Comparison of ENCODE assay signal across 15 cellular contexts in the genomic region with DNA sequence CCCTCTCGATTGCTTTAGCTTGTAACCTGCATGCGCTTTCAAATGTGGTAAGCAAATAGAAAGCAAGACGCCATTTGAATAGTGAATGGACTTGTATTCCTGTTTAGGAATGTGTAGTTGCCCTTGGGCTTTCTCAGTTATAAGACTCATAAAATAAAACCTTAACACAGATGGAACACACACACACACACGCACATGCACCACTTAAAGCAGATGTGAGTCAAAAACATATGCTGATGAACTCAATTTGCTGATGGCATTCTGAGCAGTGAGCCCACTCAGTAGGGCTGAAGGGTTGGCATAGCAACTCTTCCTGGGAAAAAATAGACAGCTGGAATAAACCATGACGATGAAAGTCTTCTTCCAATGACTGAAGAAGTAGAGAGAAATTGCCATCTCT.
"Had no signal": no experiment of that assay in that cellular context is flagged by ENCODE, and none has a peak within 500 bp of the region (broad histone marks: within the 10 kb centered on the region; RNA-seq: fewer than 3 reads in every experiment).

No MANE protein-coding gene starts in this region.

- H3K4me1 Mint-ChIP-seq: activated CD4-positive, alpha-beta T cell treated with anti-CD3 and anti-CD28 coated beads for 36 hours; activated CD8-positive, alpha-beta memory T cell treated with anti-CD3 and anti-CD28 coated beads, Interleukin-2, amount 10 ng/mL, durations not matched to agents 7 days and 5 days; activated naive CD4-positive, alpha-beta T cell treated with anti-CD3 and anti-CD28 coated beads, Interleukin-2, amount 10 ng/mL, durations not matched to agents 7 days and 5 days; natural killer cell; stimulated activated effector memory CD8-positive, alpha-beta T cell treated with anti-CD3 and anti-CD28 coated beads, Interleukin-12 subunit alpha, Interleukin-12 subunit beta, amount 100 ng/mL, for 72 hours had no signal

- H3K27me3 ChIP-seq: colonic mucosa, esophagus squamous epithelium, tibial artery had no signal

- H3K27me3 Mint-ChIP-seq: activated CD4-positive, alpha-beta memory T cell treated with anti-CD3 and anti-CD28 coated beads for 36 hours; activated naive CD4-positive, alpha-beta T cell treated with anti-CD3 and anti-CD28 coated beads, Interleukin-2, amount 10 ng/mL, durations not matched to agents 7 days and 5 days had no signal

- H3K27ac Mint-ChIP-seq: activated CD4-positive, alpha-beta memory T cell treated with anti-CD3 and anti-CD28 coated beads for 36 hours; activated CD4-positive, alpha-beta T cell treated with anti-CD3 and anti-CD28 coated beads for 36 hours; activated CD8-positive, alpha-beta memory T cell treated with anti-CD3 and anti-CD28 coated beads, Interleukin-2, amount 10 ng/mL, durations not matched to agents 7 days and 5 days; activated naive CD4-positive, alpha-beta T cell treated with anti-CD3 and anti-CD28 coated beads, Interleukin-2, amount 10 ng/mL, durations not matched to agents 7 days and 5 days; activated T-helper 2 cell treated with anti-CD3 and anti-CD28 coated beads, Interferon-gamma antibody, Interleukin-2, Interleukin-4, amounts not matched to agents 10 μg/mL and 5 μg/mL and 100 μg/mL, durations not matched to agents 14 hours and 24 hours and 36 hours; natural killer cell; stimulated activated effector memory CD8-positive, alpha-beta T cell treated with anti-CD3 and anti-CD28 coated beads, Interleukin-12 subunit alpha, Interleukin-12 subunit beta, amount 100 ng/mL, for 72 hours had no signal

- H3K4me3 ChIP-seq: colonic mucosa, esophagus squamous epithelium, tibial artery had no signal

- H3K4me3 Mint-ChIP-seq: activated CD4-positive, alpha-beta memory T cell treated with anti-CD3 and anti-CD28 coated beads for 36 hours; activated CD4-positive, alpha-beta T cell treated with anti-CD3 and anti-CD28 coated beads for 36 hours; activated CD8-positive, alpha-beta memory T cell treated with anti-CD3 and anti-CD28 coated beads, Interleukin-2, amount 10 ng/mL, durations not matched to agents 7 days and 5 days; activated naive CD4-positive, alpha-beta T cell treated with anti-CD3 and anti-CD28 coated beads, Interleukin-2, amount 10 ng/mL, durations not matched to agents 7 days and 5 days; natural killer cell; stimulated activated effector memory CD8-positive, alpha-beta T cell treated with anti-CD3 and anti-CD28 coated beads, Interleukin-12 subunit alpha, Interleukin-12 subunit beta, amount 100 ng/mL, for 72 hours had no signal

- ATAC-seq: activated CD4-positive, alpha-beta T cell treated with anti-CD3 and anti-CD28 coated beads for 36 hours; activated CD8-positive, alpha-beta memory T cell treated with anti-CD3 and anti-CD28 coated beads, Interleukin-2, amount 10 ng/mL, durations not matched to agents 7 days and 5 days; natural killer cell; stimulated activated effector memory CD8-positive, alpha-beta T cell treated with anti-CD3 and anti-CD28 coated beads, Interleukin-12 subunit alpha, Interleukin-12 subunit beta, amount 100 ng/mL, for 72 hours had no signal

- H3K36me3 Mint-ChIP-seq: activated CD4-positive, alpha-beta memory T cell treated with anti-CD3 and anti-CD28 coated beads for 36 hours; activated CD8-positive, alpha-beta memory T cell treated with anti-CD3 and anti-CD28 coated beads, Interleukin-2, amount 10 ng/mL, durations not matched to agents 7 days and 5 days; activated naive CD4-positive, alpha-beta T cell treated with anti-CD3 and anti-CD28 coated beads, Interleukin-2, amount 10 ng/mL, durations not matched to agents 7 days and 5 days; natural killer cell; stimulated activated effector memory CD8-positive, alpha-beta T cell treated with anti-CD3 and anti-CD28 coated beads, Interleukin-12 subunit alpha, Interleukin-12 subunit beta, amount 100 ng/mL, for 72 hours had no signal

- H3K27ac ChIP-seq: colonic mucosa, esophagus squamous epithelium, tibial artery, VCaP had no signal

- H3K9me3 Mint-ChIP-seq: activated CD4-positive, alpha-beta memory T cell treated with anti-CD3 and anti-CD28 coated beads for 36 hours; activated naive CD4-positive, alpha-beta T cell treated with anti-CD3 and anti-CD28 coated beads, Interleukin-2, amount 10 ng/mL, durations not matched to agents 7 days and 5 days; activated T-helper 2 cell treated with anti-CD3 and anti-CD28 coated beads, Interferon-gamma antibody, Interleukin-2, Interleukin-4, amounts not matched to agents 10 μg/mL and 5 μg/mL and 100 μg/mL, durations not matched to agents 14 hours and 24 hours and 36 hours; natural killer cell; stimulated activated effector memory CD8-positive, alpha-beta T cell treated with anti-CD3 and anti-CD28 coated beads, Interleukin-12 subunit alpha, Interleukin-12 subunit beta, amount 100 ng/mL, for 72 hours had no signal

- DNase-seq: activated CD4-positive, alpha-beta memory T cell treated with anti-CD3 and anti-CD28 coated beads for 36 hours; activated CD4-positive, alpha-beta T cell treated with anti-CD3 and anti-CD28 coated beads for 36 hours; activated CD8-positive, alpha-beta memory T cell treated with anti-CD3 and anti-CD28 coated beads, Interleukin-2, amount 10 ng/mL, durations not matched to agents 7 days and 5 days; activated naive CD4-positive, alpha-beta T cell treated with anti-CD3 and anti-CD28 coated beads, Interleukin-2, amount 10 ng/mL, durations not matched to agents 7 days and 5 days; activated T-cell treated with anti-CD3 and anti-CD28 coated beads, Interleukin-2, amount 50 U/mL, for 1 hour; colonic mucosa; effector CD4-positive, alpha-beta T cell; esophagus squamous epithelium; foreskin fibroblast; mesendoderm; natural killer cell; tibial artery had no signal
